In the genomic region with DNA sequence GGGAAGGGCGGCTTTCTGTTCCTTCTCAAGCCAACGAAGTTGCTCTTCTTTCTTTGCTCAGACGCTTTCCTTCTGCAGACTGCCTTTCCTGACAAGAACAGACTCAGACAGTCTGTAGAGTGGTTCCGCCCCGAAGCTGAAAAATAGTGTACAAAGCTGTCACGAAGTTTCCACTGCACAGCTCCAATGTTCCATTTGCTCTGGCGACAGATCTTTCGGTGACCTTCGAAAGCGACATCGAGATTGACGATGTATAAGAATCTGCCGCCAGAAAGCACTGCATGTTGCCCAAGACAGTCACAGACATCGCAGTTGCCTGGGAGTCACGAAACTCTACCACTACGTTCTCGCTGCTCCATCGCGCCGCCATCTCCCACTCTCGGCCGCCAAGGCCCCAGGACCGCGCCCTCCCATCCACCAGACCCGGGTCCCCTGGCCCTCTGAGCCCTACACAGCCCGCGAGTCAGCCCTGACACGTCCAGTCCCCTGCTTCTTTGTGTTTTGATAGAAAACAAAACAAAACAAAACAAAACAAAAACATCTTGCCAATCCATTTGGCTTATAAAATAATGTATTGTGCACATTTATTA, we compare ENCODE assay signal across 10 cellular contexts. TPM values are rescaled to one million over a fixed set of nuclear protein-coding genes. Genes with fewer than 3 reads are reported as not detected.
DNase-seq lines count a peak whose midpoint lies in the region; ATAC-seq and TF ChIP-seq lines count a peak whose summit lies in the region.
"Had no signal": no experiment of that assay in that cellular context is flagged by ENCODE, and none has a peak within 500 bp of the region (broad histone marks: within the 10 kb centered on the region; RNA-seq: fewer than 3 reads in every experiment).

No MANE protein-coding gene starts in this region.

- ATAC-seq in lower lobe of right lung = no peak
- no peak for ATAC-seq in HG02571 (IDR thresholded peaks at IDR 0.05; ENCODE audit: unreplicated experiment)
- ATAC-seq in HG02840 (IDR thresholded peaks at IDR 0.05; ENCODE audit: low FRiP score, unreplicated experiment) = no peak

- no peaks in the 10 kb centered on the region for H3K9me3 ChIP-seq in lower lobe of right lung
- H3K9me3 ChIP-seq: Caco-2 had no signal

- POLR2A ChIA-PET in AG04449 (lab: Yijun Ruan, JAX) = no interaction called here

- peaks cover 12% of the 10 kb centered on the region for H3K4me1 ChIP-seq in lower lobe of right lung
- H3K4me1 ChIP-seq: Caco-2 had no signal

- H3K4me3 ChIP-seq in AG04449 (ENCODE audit: low read depth, low read length) (peak overlapping the region; percentile 24), lower lobe of right lung (peak overlapping the region; percentile 17)

- H3K27ac Mint-ChIP-seq in activated naive CD8-positive, alpha-beta T cell = no peak overlapping the region

- no peaks in the 10 kb centered on the region for H3K36me3 ChIP-seq in lower lobe of right lung

- peaks cover 32% of the 10 kb centered on the region for H3K27me3 Mint-ChIP-seq in activated naive CD8-positive, alpha-beta T cell

- intact Hi-C loops in lower lobe of right lung (cut with DNase I) = no loop called here

- H3K4me1 Mint-ChIP-seq in activated naive CD8-positive, alpha-beta T cell (ENCODE audit: low read depth) = peaks cover 16% of the 10 kb centered on the region

- no peaks in the 10 kb centered on the region for H3K36me3 Mint-ChIP-seq in activated naive CD8-positive, alpha-beta T cell

- peaks cover 68% of the 10 kb centered on the region for H3K27me3 ChIP-seq in lower lobe of right lung (ENCODE audit: low read depth)

- peak overlapping the region; percentile 18 for H3K4me3 Mint-ChIP-seq in activated naive CD8-positive, alpha-beta T cell

- CTCF ChIA-PET in AG04449 (lab: Yijun Ruan, JAX) = no interaction called here

- no peak overlapping the region for H3K27ac ChIP-seq in lower lobe of right lung

- no peak for DNase-seq in AG04449 (ENCODE audit: low read depth, low spot score)
- DNase-seq in ELR (ENCODE audit: low read depth) = peak; percentile 3
- no peak for DNase-seq in lower lobe of right lung
- no peak for DNase-seq in NK-92 (lab: John Stamatoyannopoulos, UW; ENCODE audit: unreplicated experiment)
- no peak for DNase-seq in T-helper 9 cell
- DNase-seq: Caco-2; effector CD8-positive, alpha-beta T cell had no signal

- no peak for TF ChIP-seq CTCF in AG04449 (IDR thresholded peaks at IDR 0.05; ENCODE audit: insufficient read depth, low read length, missing control alignments)
- no peak for TF ChIP-seq CTCF in lower lobe of right lung (IDR thresholded peaks at IDR 0.05)

- H3K9me3 Mint-ChIP-seq in activated naive CD8-positive, alpha-beta T cell (ENCODE audit: low read depth) = no peaks in the 10 kb centered on the region

RNA-seq across cellular contexts. Expression of a gene that starts 42.1 kb away (rescaled TPM):
- 6.6 TPM for total RNA-seq in lower lobe of right lung
